13 cellular contexts compared by ENCODE assay signal in genomic region chr19:52991484-52991883, GRCh38. TPM values are rescaled to one million over a fixed set of nuclear protein-coding genes. Genes with fewer than 3 reads are reported as not detected.
DNase-seq lines count a peak whose midpoint lies in the region; ATAC-seq and TF ChIP-seq lines count a peak whose summit lies in the region.
"Had no signal": no experiment of that assay in that cellular context is flagged by ENCODE, and none has a peak within 500 bp of the region (broad histone marks: within the 10 kb centered on the region; RNA-seq: fewer than 3 reads in every experiment).

No MANE protein-coding gene starts in this region.

- intact Hi-C loops in left lung (cut with DNase I) = no loop called here

- no peak for TF ChIP-seq CTCF in fibroblast of lung (conservative IDR thresholded peaks at IDR 0.05 in 1 of 2, IDR thresholded peaks at IDR 0.05 in 1 of 2; ENCODE audit: low read depth in 1 of 2, low read length in 2 of 2)
- no peak for TF ChIP-seq CTCF in left lung (IDR thresholded peaks at IDR 0.05)

- H3K27ac ChIP-seq in SJSA1 (peak overlapping the region; percentile 86), fibroblast of lung (ENCODE audit: insufficient read depth, low read length) (no peak overlapping the region), left lung (no peak overlapping the region)
- H3K27ac ChIP-seq: KMS-11 had no signal

- peak overlapping the region; percentile 24 for H3K4me3 ChIP-seq in SJSA1
- H3K4me3 ChIP-seq in fibroblast of lung (replicated peaks in 1 of 4; ENCODE audit: control extremely low read depth in 1 of 4, insufficient read depth in 1 of 4, low read depth in 3 of 4, low read length in 4 of 4) = no peak overlapping the region
- H3K4me3 ChIP-seq in skeletal muscle satellite cell (ENCODE audit: low read length) = no peak overlapping the region
- no peak overlapping the region for H3K4me3 ChIP-seq in left lung
- H3K4me3 ChIP-seq: right atrium auricular region had no signal

- H4K20me1 ChIP-seq in fibroblast of lung (ENCODE audit: control insufficient read depth, extremely low read depth, insufficient read depth, low read length) = no peaks in the 10 kb centered on the region

- H3K4me1 ChIP-seq in SJSA1 (replicated peaks) (peaks cover 18% of the 10 kb centered on the region), fibroblast of lung (ENCODE audit: control insufficient read depth, extremely low read depth, insufficient read depth, low read length) (no peaks in the 10 kb centered on the region), skeletal muscle satellite cell (ENCODE audit: control insufficient read depth, insufficient read depth, low read length) (peaks cover 21% of the 10 kb centered on the region), left lung (peaks cover 0 to 21% of the 10 kb centered on the region in 2 donors)

- 0 out of 2 replicates have a peak, but pooled peaks cover 3% of the 10 kb centered on the region for H3K9me3 ChIP-seq in SJSA1 (replicated peaks)
- H3K9me3 ChIP-seq in fibroblast of lung (ENCODE audit: control insufficient read depth, insufficient read depth, low read depth, low read length) = no peaks in the 10 kb centered on the region
- H3K9me3 ChIP-seq in skeletal muscle satellite cell (replicated peaks; ENCODE audit: low read length) = no peaks in the 10 kb centered on the region
- peaks cover 0 to 26% of the 10 kb centered on the region in 2 donors for H3K9me3 ChIP-seq in left lung
- H3K9me3 ChIP-seq: right atrium auricular region had no signal

- ATAC-seq in left lung = no peak

- H3K4me2 ChIP-seq in fibroblast of lung (ENCODE audit: extremely low read depth, insufficient read depth, low read length) (no peak overlapping the region), skeletal muscle satellite cell (ENCODE audit: low read length) (peak overlapping the region; percentile 41)
- H3K4me2 ChIP-seq: KMS-11 had no signal

- DNase-seq in GM04504 (ENCODE audit: low read depth) (peak; percentile 28), SJSA1 (ENCODE audit: low read depth in 1 of 2, low spot score in 2 of 2) (peak; percentile 63 to 71), fibroblast of lung (ENCODE audit: low read depth in 2 of 2) (peak; percentile 48 to 52), NCI-H2107 (lab: John Stamatoyannopoulos, UW) (no peak), NCI-H510A (lab: John Stamatoyannopoulos, UW) (no peak), left lung (no peak), NCI-H187 treated with DMSO at 0.1 percent for 48 hours (lab: John Stamatoyannopoulos, UW) (no peak)
- DNase-seq: NCI-H446 treated with DMSO at 0.1 percent for 48 hours, T-helper 2 cell had no signal

- no peaks in the 10 kb centered on the region for H3K27me3 ChIP-seq in SJSA1 (replicated peaks)
- H3K27me3 ChIP-seq in fibroblast of lung (ENCODE audit: control insufficient read depth, insufficient read depth, low read length) = no peaks in the 10 kb centered on the region
- H3K27me3 ChIP-seq in skeletal muscle satellite cell (ENCODE audit: control insufficient read depth, insufficient read depth, low read length) = no peaks in the 10 kb centered on the region
- H3K27me3 ChIP-seq in left lung = no peaks in the 10 kb centered on the region
- H3K27me3 ChIP-seq: right atrium auricular region had no signal

- H3K36me3 ChIP-seq in SJSA1 = no peaks in the 10 kb centered on the region
- no peaks in the 10 kb centered on the region for H3K36me3 ChIP-seq in fibroblast of lung (ENCODE audit: control insufficient read depth, insufficient read depth, low read length)
- peaks cover 4% of the 10 kb centered on the region for H3K36me3 ChIP-seq in skeletal muscle satellite cell (ENCODE audit: insufficient read depth, low read length)
- H3K36me3 ChIP-seq in left lung = peaks cover 0 to 15% of the 10 kb centered on the region in 2 donors

- H3K79me2 ChIP-seq in fibroblast of lung (ENCODE audit: control insufficient read depth, insufficient read depth, low read length) = no peaks in the 10 kb centered on the region

- no peak overlapping the region for H2AFZ ChIP-seq in fibroblast of lung (ENCODE audit: low read length)

- H3K9ac ChIP-seq in fibroblast of lung (ENCODE audit: insufficient read depth, low read length) = no peak overlapping the region
- H3K9ac ChIP-seq in skeletal muscle satellite cell (ENCODE audit: low read depth, low read length) = no peak overlapping the region
- H3K9ac ChIP-seq: KMS-11 had no signal

RNA-seq across cellular contexts. Expression of gene ERVV-1, which starts 22.2 kb away (rescaled TPM):
- not detected in 2 replicates for total RNA-seq in SJSA1 (2014; rRNA removed; shearing (Covaris generic))
- total RNA-seq in fibroblast of lung = not detected in 2 replicates
- polyA plus RNA-seq in fibroblast of lung = 0.03 and 0.15 TPM in 2 replicates
- polyA plus RNA-seq in fibroblast of lung (2012) = 0.07 TPM in 1 of 2 replicates, not detected in the other
- polyA minus RNA-seq in fibroblast of lung (ENCODE audit: low replicate concordance) = not detected in 2 replicates
- not detected in 2 replicates for total RNA-seq in skeletal muscle satellite cell (2012; rRNA removed)
- total RNA-seq in left lung = not detected
- total RNA-seq: kidney epithelial cell, right atrium auricular region had no signal

RNA-seq across cellular contexts. Expression of gene ZNF816, which starts 28.8 kb away (rescaled TPM):
- total RNA-seq in SJSA1 (2014; rRNA removed; shearing (Covaris generic)) = 9.5 and 16.3 TPM in 2 replicates
- total RNA-seq in fibroblast of lung = 10.1 and 10.3 TPM in 2 replicates
- polyA plus RNA-seq in fibroblast of lung = 2.9 and 3.1 TPM in 2 replicates
- 2.5 and 3.6 TPM in 2 replicates for polyA plus RNA-seq in fibroblast of lung (2012)
- 0.41 TPM in 1 of 2 replicates, not detected in the other for polyA minus RNA-seq in fibroblast of lung (ENCODE audit: low replicate concordance)
- 4.8 and 8.1 TPM in 2 replicates for total RNA-seq in skeletal muscle satellite cell (2012; rRNA removed)
- 10 to 100 TPM; 10.9 to 12.2 TPM for total RNA-seq in left lung

RNA-seq across cellular contexts. Expression of gene ERVV-2, which starts 53.1 kb away (rescaled TPM):
- total RNA-seq in SJSA1 (2014; rRNA removed; shearing (Covaris generic)) = not detected in 2 replicates
- not detected in 2 replicates for total RNA-seq in fibroblast of lung
- polyA plus RNA-seq in fibroblast of lung = 0.10 TPM in 1 of 2 replicates, not detected in the other
- polyA plus RNA-seq in fibroblast of lung (2012) = not detected in 2 replicates
- not detected in 2 replicates for polyA minus RNA-seq in fibroblast of lung (ENCODE audit: low replicate concordance)
- not detected in 2 replicates for total RNA-seq in skeletal muscle satellite cell (2012; rRNA removed)
- not detected for total RNA-seq in left lung
- total RNA-seq: kidney epithelial cell, right atrium auricular region had no signal

Comparison
In these comparisons a context has a peak if more than half of its experiments do, and no peak if none do; other contexts are left out.
1. DNase-seq: peak in GM04504 (single experiment), SJSA1 (2 of 2) and fibroblast of lung (2 of 2); none in NCI-H2107 (single experiment), NCI-H510A (single experiment), left lung (0 of 2) and NCI-H187 treated with DMSO at 0.1 percent for 48 hours (single experiment).